Comparison of ENCODE assay signal across 11 cellular contexts in genomic region chr15:96047255-96047931, GRCh38.
A peak's percentile ranks its signal among the peaks of the same experiment; 100 is the strongest.
DNase-seq lines count a peak whose midpoint lies in the region; ATAC-seq and TF ChIP-seq lines count a peak whose summit lies in the region.
"Had no signal": no experiment of that assay in that cellular context is flagged by ENCODE, and none has a peak within 500 bp of the region (broad histone marks: within the 10 kb centered on the region; RNA-seq: fewer than 3 reads in every experiment).

No MANE protein-coding gene starts in this region.

- peak overlapping the region; percentile 52 for H2BK5ac ChIP-seq in mesenchymal stem cell (ENCODE audit: low read depth, low read length, poor library complexity, severe bottlenecking)

- no peak overlapping the region for H2AFZ ChIP-seq in mesenchymal stem cell (ENCODE audit: low read depth, low read length)

- no peak overlapping the region for H3K4ac ChIP-seq in mesenchymal stem cell (ENCODE audit: low read depth in 1 of 2, low read length in 2 of 2)

- no peak overlapping the region for H3K27ac Mint-ChIP-seq in activated CD4-positive, alpha-beta T cell treated with anti-CD3 and anti-CD28 coated beads, Interleukin-2, amount 10 ng/mL, durations not matched to agents 24 days and 14 days
- peak overlapping the region; percentile 92 for H3K27ac Mint-ChIP-seq in chondrocyte (ENCODE audit: unreplicated experiment)

- no peaks in the 10 kb centered on the region for H3K9me3 Mint-ChIP-seq in activated CD4-positive, alpha-beta T cell treated with anti-CD3 and anti-CD28 coated beads, Interleukin-2, amount 10 ng/mL, durations not matched to agents 24 days and 14 days
- H3K9me3 Mint-ChIP-seq in chondrocyte (ENCODE audit: low read depth), result no peaks in the 10 kb centered on the region

- no peak overlapping the region for H4K91ac ChIP-seq in mesenchymal stem cell (ENCODE audit: low read length)

- TF ChIP-seq CTCF in chondrocyte (IDR thresholded peaks at IDR 0.05) (peak; percentile 40), dorsolateral prefrontal cortex (IDR thresholded peaks at IDR 0.05 in 54 of 56, conservative IDR thresholded peaks at IDR 0.05 in 2 of 56; ENCODE audit: low read depth in 1 of 56, partially characterized antibody in 56 of 56) (no peak), adrenal gland (IDR thresholded peaks at IDR 0.05) (no peak)

- peak overlapping the region in 1 of 2 experiments; percentile 60 for H3K4me3 ChIP-seq in mesenchymal stem cell (ENCODE audit: insufficient read depth in 1 of 2, low read depth in 1 of 2, low read length in 2 of 2)
- H3K4me3 ChIP-seq in aorta (ENCODE audit: low read length in 2 of 2), result no peak overlapping the region
- H3K4me3 ChIP-seq in dorsolateral prefrontal cortex, result no peak overlapping the region
- peak overlapping the region in 1 of 4 donors; percentile 9 for H3K4me3 ChIP-seq in adrenal gland
- H3K4me3 ChIP-seq: colonic mucosa had no signal

- H2BK15ac ChIP-seq in mesenchymal stem cell (ENCODE audit: low read depth, poor library complexity, severe bottlenecking), result no peak overlapping the region

- H2AK5ac ChIP-seq in mesenchymal stem cell (ENCODE audit: low read length, severe bottlenecking), result no peak overlapping the region

- peak overlapping the region; percentile 45 for H3K4me2 ChIP-seq in mesenchymal stem cell (ENCODE audit: low read length, poor library complexity, severe bottlenecking)

- TF ChIP-seq POLR2A in adrenal gland (IDR thresholded peaks at IDR 0.05), result no peak

- peak; percentile 67 for ATAC-seq in aorta (ENCODE audit: low FRiP score)

- H3K27me3 Mint-ChIP-seq in activated CD4-positive, alpha-beta T cell treated with anti-CD3 and anti-CD28 coated beads, Interleukin-2, amount 10 ng/mL, durations not matched to agents 24 days and 14 days, result peaks cover 48% of the 10 kb centered on the region
- H3K27me3 Mint-ChIP-seq in chondrocyte (ENCODE audit: low read depth), result no peaks in the 10 kb centered on the region

- no peak overlapping the region for H3K14ac ChIP-seq in mesenchymal stem cell (ENCODE audit: low read length in 2 of 2)

- no peak overlapping the region for H4K8ac ChIP-seq in mesenchymal stem cell (ENCODE audit: low read length)

- peaks cover 4% of the 10 kb centered on the region for H3K9me3 ChIP-seq in mesenchymal stem cell (ENCODE audit: control insufficient read depth, low read length)
- no peaks in the 10 kb centered on the region for H3K9me3 ChIP-seq in aorta (ENCODE audit: control insufficient read depth, low read length)
- no peaks in the 10 kb centered on the region for H3K9me3 ChIP-seq in adrenal gland (replicated peaks in 1 of 3)
- H3K9me3 ChIP-seq: colonic mucosa had no signal

- H3K36me3 ChIP-seq in mesenchymal stem cell (ENCODE audit: control insufficient read depth in 1 of 2, insufficient read depth in 2 of 2, low read depth in 1 of 2, low read length in 2 of 2) (no peaks in the 10 kb centered on the region), aorta (ENCODE audit: control insufficient read depth in 1 of 2, insufficient read depth in 2 of 2, low read length in 1 of 2) (no peaks in the 10 kb centered on the region), adrenal gland (replicated peaks in 1 of 2) (no peaks in the 10 kb centered on the region)
- H3K36me3 ChIP-seq: colonic mucosa had no signal

- H3K9ac ChIP-seq in mesenchymal stem cell (ENCODE audit: low read length), result peak overlapping the region; percentile 86

- peak overlapping the region in 1 of 2 experiments; percentile 71 for H3K18ac ChIP-seq in mesenchymal stem cell (ENCODE audit: low read depth in 1 of 2, low read length in 2 of 2)

- no peak overlapping the region for H3K23ac ChIP-seq in mesenchymal stem cell (ENCODE audit: low read length in 2 of 2)

- intact Hi-C loops in activated CD4-positive, alpha-beta T cell treated with anti-CD3 and anti-CD28 coated beads, Interleukin-2, amount 10 ng/mL, durations not matched to agents 24 days and 14 days (cut with micrococcal nuclease), result no loop called here
- intact Hi-C loops in aorta (cut with DNase I) (no loop called here), dorsolateral prefrontal cortex (cut with DNase I) (no loop called here), adrenal gland (cut with DNase I) (no loop called here)

- peaks cover 0 to 2% of the 10 kb centered on the region in 2 experiments for H3K27me3 ChIP-seq in mesenchymal stem cell (ENCODE audit: control insufficient read depth in 1 of 2, insufficient read depth in 1 of 2, low read length in 2 of 2)
- no peaks in the 10 kb centered on the region for H3K27me3 ChIP-seq in aorta (ENCODE audit: control insufficient read depth in 1 of 2, insufficient read depth in 2 of 2, low read length in 1 of 2)
- H3K27me3 ChIP-seq in dorsolateral prefrontal cortex, result peaks cover 0 to 61% (median 11%) of the 10 kb centered on the region in 45 donors
- no peaks in the 10 kb centered on the region for H3K27me3 ChIP-seq in adrenal gland
- H3K27me3 ChIP-seq: colonic mucosa had no signal

- WGBS in mesenchymal stem cell, result 49% methylated on average over 13 of the region's 14 CpGs
- WGBS in aorta, 2 donors, result 8 to 10% methylated on average over 14 of the region's 14 CpGs
- WGBS in adrenal gland, 4 donors, result 44 to 50% (median 48%) methylated on average over 14 of the region's 14 CpGs

- no peak overlapping the region for H3K4me3 Mint-ChIP-seq in activated CD4-positive, alpha-beta T cell treated with anti-CD3 and anti-CD28 coated beads, Interleukin-2, amount 10 ng/mL, durations not matched to agents 24 days and 14 days
- peak overlapping the region; percentile 37 for H3K4me3 Mint-ChIP-seq in chondrocyte (ENCODE audit: unreplicated experiment)

- H3K4me1 ChIP-seq in mesenchymal stem cell (ENCODE audit: control insufficient read depth, insufficient read depth, low read depth, low read length), result peaks cover 7% of the 10 kb centered on the region
- H3K4me1 ChIP-seq in aorta (ENCODE audit: control insufficient read depth in 1 of 2, insufficient read depth in 2 of 2, low read length in 2 of 2), result peaks cover 0 to 3% of the 10 kb centered on the region in 2 donors
- H3K4me1 ChIP-seq in adrenal gland (replicated peaks in 1 of 2), result no peaks in the 10 kb centered on the region
- H3K4me1 ChIP-seq: colonic mucosa had no signal

- DNase-seq in activated CD4-positive, alpha-beta T cell treated with anti-CD3 and anti-CD28 coated beads, Interleukin-2, amount 10 ng/mL, durations not matched to agents 24 days and 14 days, result peak; percentile 34
- no peak for DNase-seq in activated CD4-positive, alpha-beta T cell treated with anti-CD3 and anti-CD28 coated beads, Interleukin-2, amount 50 U/mL, for 4 hours
- DNase-seq in chondrocyte (ENCODE audit: low spot score) (no peak), mesenchymal stem cell (peak; percentile 61), aorta (no peak), dorsolateral prefrontal cortex (no peak), adrenal gland (no peak), NCI-H1436 (lab: John Stamatoyannopoulos, UW) (no peak)
- DNase-seq: colonic mucosa, NCI-H187 treated with DMSO at 0.1 percent for 48 hours, RPMI8226 had no signal

- H3K79me1 ChIP-seq in mesenchymal stem cell (replicated peaks; ENCODE audit: low read length, poor library complexity, severe bottlenecking), result peaks cover 1% of the 10 kb centered on the region

- H3K4me1 Mint-ChIP-seq in activated CD4-positive, alpha-beta T cell treated with anti-CD3 and anti-CD28 coated beads, Interleukin-2, amount 10 ng/mL, durations not matched to agents 24 days and 14 days, result no peaks in the 10 kb centered on the region
- H3K4me1 Mint-ChIP-seq in chondrocyte (ENCODE audit: low read depth), result peaks cover 35% of the 10 kb centered on the region

- no peak overlapping the region for H2BK12ac ChIP-seq in mesenchymal stem cell (ENCODE audit: low read length in 2 of 2)

- H2BK120ac ChIP-seq in mesenchymal stem cell (ENCODE audit: low read depth, low read length), result peak overlapping the region; percentile 43

- no peaks in the 10 kb centered on the region for H3K36me3 Mint-ChIP-seq in activated CD4-positive, alpha-beta T cell treated with anti-CD3 and anti-CD28 coated beads, Interleukin-2, amount 10 ng/mL, durations not matched to agents 24 days and 14 days (ENCODE audit: low read depth)
- H3K36me3 Mint-ChIP-seq in chondrocyte (ENCODE audit: low read depth), result no peaks in the 10 kb centered on the region

- peak overlapping the region; percentile 83 for H3K27ac ChIP-seq in mesenchymal stem cell (ENCODE audit: low read length, poor library complexity, severe bottlenecking)
- H3K27ac ChIP-seq in aorta (ENCODE audit: low read depth in 1 of 2, low read length in 2 of 2), result peak overlapping the region in 1 of 2 donors; percentile 6
- H3K27ac ChIP-seq in dorsolateral prefrontal cortex, result no peak overlapping the region
- H3K27ac ChIP-seq in adrenal gland, result peak overlapping the region in 1 of 5 donors; percentile 38
- H3K27ac ChIP-seq: colonic mucosa had no signal

Comparison
In these comparisons a context has a peak if more than half of its experiments do, and no peak if none do; other contexts are left out.
1. DNase-seq: peak in activated CD4-positive, alpha-beta T cell treated with anti-CD3 and anti-CD28 coated beads, Interleukin-2, amount 10 ng/mL, durations not matched to agents 24 days and 14 days (single experiment) and mesenchymal stem cell (single experiment); none in activated CD4-positive, alpha-beta T cell treated with anti-CD3 and anti-CD28 coated beads, Interleukin-2, amount 50 U/mL, for 4 hours (0 of 2), chondrocyte (single experiment), aorta (0 of 2), dorsolateral prefrontal cortex (0 of 10), adrenal gland (0 of 7) and NCI-H1436 (single experiment).